ENCODE assay signal across 8 cellular contexts in the genomic region with DNA sequence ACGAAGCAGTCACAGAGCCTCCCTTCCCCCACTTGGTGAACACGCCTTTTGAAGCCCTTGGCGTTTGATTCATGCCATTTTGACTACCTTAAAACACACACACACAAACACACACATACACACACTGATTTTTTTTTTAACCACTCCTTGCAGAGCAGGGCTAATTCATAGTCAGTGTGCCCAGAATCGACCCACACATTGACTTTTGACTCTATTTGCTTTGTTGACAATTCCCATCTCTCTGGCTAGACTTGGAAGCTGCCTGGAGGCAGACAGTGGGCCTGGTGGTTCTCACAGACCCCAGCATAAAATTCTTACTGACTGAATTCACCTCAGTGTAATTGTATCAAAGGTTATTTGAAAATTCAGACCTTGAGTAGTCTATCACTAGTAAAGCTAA. TPM values are rescaled to one million over a fixed set of nuclear protein-coding genes. Genes with fewer than 3 reads are reported as not detected.
"Had no signal": no experiment of that assay in that cellular context is flagged by ENCODE, and none has a peak within 500 bp of the region (broad histone marks: within the 10 kb centered on the region; RNA-seq: fewer than 3 reads in every experiment).

No MANE protein-coding gene starts in this region.

- ATAC-seq: GM23338, K562 had no signal

- DNase-seq: H9, HCEC 1CT, IMR-90, KG1 had no signal

- H3K27ac ChIP-seq: HL-60 had no signal

- H3K27ac Mint-ChIP-seq: GM23338, H9 had no signal

- H3K4me3 Mint-ChIP-seq: GM23338, H9 had no signal

- H3K4me3 ChIP-seq: GM23338, K562 had no signal

- H3K4me1 Mint-ChIP-seq: GM23338, H9 had no signal

RNA-seq across cellular contexts. Expression of gene CAPN8, which starts 30.3 kb away (rescaled TPM):
- total RNA-seq: GM23338, H9, HT1080, IMR-90, K562 had no signal
